2 cellular contexts compared by ENCODE assay signal in genomic region chr4:94546949-94547348, GRCh38.
TF ChIP-seq lines count a peak whose summit lies in the region.

No MANE protein-coding gene starts in this region.

TF ChIP-seq in HepG2, 621 proteins besides CTCF, POLR2A, EP300 and RAD21 (continued from another document):
- no peak for TF ChIP-seq ZNF790 (CRISPR knock-in tag; IDR thresholded peaks at IDR 0.05; ENCODE audit: borderline replicate concordance)
- peak; percentile 38; the same call in 1 of the 2 replicates for TF ChIP-seq MAFF (IDR thresholded peaks at IDR 0.05; ENCODE audit: low read depth, low read length)
- TF ChIP-seq MAFK (conservative IDR thresholded peaks at IDR 0.05 in 1 of 2, IDR thresholded peaks at IDR 0.05 in 1 of 2; ENCODE audit: low read length in 2 of 2), result peak; percentile 16 to 78; a peak in 2 of 4 replicates
- no peak for TF ChIP-seq PHF21A (CRISPR knock-in tag; IDR thresholded peaks at IDR 0.05)
TF ChIP-seq in HepG2: peak in this region for 3.

TF ChIP-seq in K562, 482 proteins besides CTCF, POLR2A, EP300 and RAD21 (continued from another document):
- TF ChIP-seq E2F6 (IDR thresholded peaks at IDR 0.05; ENCODE audit: borderline replicate concordance in 1 of 2, extremely low read depth in 1 of 2, insufficient read depth in 1 of 2, insufficient read length in 1 of 2, low read depth in 1 of 2, low read length in 1 of 2, poor library complexity in 1 of 2, severe bottlenecking in 1 of 2) (no peak), ZNF316 (IDR thresholded peaks at IDR 0.05) (peak; percentile 90), FOXJ3 (CRISPR knock-in tag; IDR thresholded peaks at IDR 0.05) (no peak), CEBPG (CRISPR knock-in tag; IDR thresholded peaks at IDR 0.05) (no peak), CEBPG (tag; conservative IDR thresholded peaks at IDR 0.05 in 1 of 2, IDR thresholded peaks at IDR 0.05 in 1 of 2) (no peak), SMAD4 (CRISPR knock-in tag; conservative IDR thresholded peaks at IDR 0.05) (no peak), ZNF12 (CRISPR knock-in tag; IDR thresholded peaks at IDR 0.05) (peak; percentile 92; the same call in 1 of the 2 replicates), KDM1A (IDR thresholded peaks at IDR 0.05) (no peak), ARHGAP35 (IDR thresholded peaks at IDR 0.05; ENCODE audit: partially characterized antibody) (no peak)
